In the genomic region with DNA sequence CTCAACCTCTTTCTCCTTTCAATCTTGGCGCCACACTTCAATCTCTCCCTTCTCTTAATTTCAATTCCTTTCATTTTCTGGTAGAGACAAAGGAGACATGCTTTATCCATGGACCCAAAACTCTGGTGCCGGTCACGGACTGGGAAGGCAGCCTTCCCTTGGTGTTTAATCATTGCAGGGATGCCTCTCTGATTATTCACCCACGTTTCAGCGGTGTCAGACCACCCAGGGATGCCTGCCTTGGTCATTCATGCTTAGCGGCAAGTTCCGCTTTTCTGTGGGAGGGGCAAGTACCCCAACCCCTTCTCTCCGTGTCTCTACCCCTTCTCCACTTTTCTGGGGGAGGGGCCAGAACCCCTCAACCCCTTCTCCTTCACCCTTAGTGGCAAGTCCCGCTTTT, we compare ENCODE assay signal across 12 cellular contexts. TPM values are rescaled to one million over a fixed set of nuclear protein-coding genes. Genes with fewer than 3 reads are reported as not detected.
"Had no signal": no experiment of that assay in that cellular context is flagged by ENCODE, and none has a peak within 500 bp of the region (broad histone marks: within the 10 kb centered on the region; RNA-seq: fewer than 3 reads in every experiment).

No MANE protein-coding gene starts in this region.

RNA-seq across cellular contexts. Expression of a gene that starts 34.1 kb away (rescaled TPM):
- total RNA-seq: activated CD4-positive, alpha-beta memory T cell treated with anti-CD3 and anti-CD28 coated beads for 36 hours; activated CD4-positive, alpha-beta memory T cell treated with anti-CD3 and anti-CD28 coated beads, Interleukin-2, amount 10 ng/mL, durations not matched to agents 7 days and 5 days; activated CD4-positive, alpha-beta T cell treated with anti-CD3 and anti-CD28 coated beads for 36 hours; activated CD4-positive, alpha-beta T cell treated with anti-CD3 and anti-CD28 coated beads, Interleukin-2, amount 10 ng/mL, durations not matched to agents 24 days and 14 days; activated CD4-positive, alpha-beta T cell treated with anti-CD3 and anti-CD28 coated beads, Interleukin-2, amount 10 ng/mL, durations not matched to agents 7 days and 5 days; activated CD8-positive, alpha-beta memory T cell treated with anti-CD3 and anti-CD28 coated beads for 36 hours; activated CD8-positive, alpha-beta memory T cell treated with anti-CD3 and anti-CD28 coated beads, Interleukin-2, amount 10 ng/mL, durations not matched to agents 7 days and 5 days; activated CD8-positive, alpha-beta T cell treated with anti-CD3 and anti-CD28 coated beads for 36 hours; activated CD8-positive, alpha-beta T cell treated with anti-CD3 and anti-CD28 coated beads, Interleukin-2, amount 10 ng/mL, durations not matched to agents 7 days and 5 days; T-helper 1 cell treated with Interleukin-12 subunit alpha and Interleukin-12 subunit beta and Interleukin-4 antibody, amounts not matched to agents 30 ng/mL and 1 ng/mL, for 36 hours; T-helper 2 cell treated with Interferon-gamma antibody and Interleukin-4, amounts not matched to agents 100 ng/mL and 5 ng/mL, for 36 hours; WTC11 had no signal
